8 cellular contexts compared by ENCODE assay signal in genomic region chr22:36369004-36369921, GRCh38. TPM values are rescaled to one million over a fixed set of nuclear protein-coding genes. Genes with fewer than 3 reads are reported as not detected.
DNase-seq lines count a peak whose midpoint lies in the region; ATAC-seq and TF ChIP-seq lines count a peak whose summit lies in the region.

No MANE protein-coding gene starts in this region.

- 39% methylated on average over 19 of the region's 19 CpGs for WGBS in right cardiac atrium
- WGBS in smooth muscle cell (ENCODE audit: low lambda C conversion rate), result 30% methylated on average over 19 of the region's 19 CpGs

- peak overlapping the region; percentile 0 for H3K9ac ChIP-seq in smooth muscle cell (ENCODE audit: low read depth)

- no peaks in the 10 kb centered on the region for H3K27me3 Mint-ChIP-seq in activated CD8-positive, alpha-beta T cell treated with anti-CD3 and anti-CD28 coated beads for 36 hours

- H2AFZ ChIP-seq in smooth muscle cell (ENCODE audit: low read depth), result no peak overlapping the region

- peaks cover 92% of the 10 kb centered on the region for H3K4me1 Mint-ChIP-seq in activated CD8-positive, alpha-beta T cell treated with anti-CD3 and anti-CD28 coated beads for 36 hours (ENCODE audit: low read depth)

- DNase-seq in HL-60 (ENCODE audit: low read depth in 1 of 2, low spot score in 1 of 2) (no peak), right cardiac atrium (peak in 2 of 3 donors; percentile 46 to 52), smooth muscle cell (lab: John Stamatoyannopoulos, UW; ENCODE audit: unreplicated experiment) (no peak), NCI-H2227 treated with DMSO at 0.1 percent for 48 hours (lab: John Stamatoyannopoulos, UW) (no peak)
- peak; percentile 82 for DNase-seq in activated CD8-positive, alpha-beta T cell treated with anti-CD3 and anti-CD28 coated beads for 36 hours

- H3K9me3 ChIP-seq in right cardiac atrium (ENCODE audit: control insufficient read depth, low read length), result no peaks in the 10 kb centered on the region
- no peaks in the 10 kb centered on the region for H3K9me3 ChIP-seq in smooth muscle cell (replicated peaks; ENCODE audit: low read depth)

- peak overlapping the region; percentile 76 for H3K4me3 Mint-ChIP-seq in activated CD8-positive, alpha-beta T cell treated with anti-CD3 and anti-CD28 coated beads for 36 hours

- H3K36me3 Mint-ChIP-seq in activated CD8-positive, alpha-beta T cell treated with anti-CD3 and anti-CD28 coated beads for 36 hours (ENCODE audit: low read depth), result peaks cover 59% of the 10 kb centered on the region

- peaks cover 100% of the 10 kb centered on the region for H4K20me1 ChIP-seq in smooth muscle cell (ENCODE audit: low read depth)

- intact Hi-C loops in activated CD8-positive, alpha-beta T cell treated with anti-CD3 and anti-CD28 coated beads for 36 hours (cut with micrococcal nuclease), result loop anchor here (5.0 kb wide), 1 partner anchor 83 kb away; no protein-coding TSS in a partner anchor
- intact Hi-C loops in right cardiac atrium (cut with DNase I), result loop anchor here in 1 of 4 donors (5.0 kb wide), 1 partner anchor 37 kb away; no protein-coding TSS in a partner anchor

- H3K27me3 ChIP-seq in HL-60 (ENCODE audit: insufficient read depth, poor library complexity, severe bottlenecking), result no peaks in the 10 kb centered on the region
- H3K27me3 ChIP-seq in right cardiac atrium (ENCODE audit: control insufficient read depth, insufficient read depth), result no peaks in the 10 kb centered on the region
- H3K27me3 ChIP-seq in smooth muscle cell (ENCODE audit: low read depth), result no peaks in the 10 kb centered on the region

- no peak overlapping the region for H3K4me3 ChIP-seq in HL-60 (replicated peaks; ENCODE audit: insufficient read depth, low read length)
- no peak overlapping the region for H3K4me3 ChIP-seq in right cardiac atrium (ENCODE audit: low read length)
- H3K4me3 ChIP-seq in smooth muscle cell, result no peak overlapping the region

- H3K27ac ChIP-seq in HL-60 (replicated peaks) (peak overlapping the region; percentile 89), right cardiac atrium (ENCODE audit: low read length) (peak overlapping the region; percentile 82), smooth muscle cell (ENCODE audit: low read depth) (peak overlapping the region; percentile 95)

- no peaks in the 10 kb centered on the region for H3K9me3 Mint-ChIP-seq in activated CD8-positive, alpha-beta T cell treated with anti-CD3 and anti-CD28 coated beads for 36 hours

- no peak for TF ChIP-seq CTCF in HL-60 (IDR thresholded peaks at IDR 0.05; ENCODE audit: insufficient read depth, low read length)
- no peak for TF ChIP-seq CTCF in activated CD8-positive, alpha-beta T cell treated with anti-CD3 and anti-CD28 coated beads for 36 hours (IDR thresholded peaks at IDR 0.05)
- TF ChIP-seq CTCF in smooth muscle cell (IDR thresholded peaks at IDR 0.05; ENCODE audit: borderline replicate concordance, insufficient read depth, poor library complexity, severe bottlenecking), result no peak

- CTCF ChIA-PET in activated CD8-positive, alpha-beta T cell treated with anti-CD3 and anti-CD28 coated beads for 36 hours (lab: Charles Lee), result interaction anchor here (1.0 to 3.5 kb wide), 6 partner anchors 11 to 101 kb away, joined by 3 to 13 read pairs (median 6); no protein-coding TSS in a partner anchor

- H3K4me2 ChIP-seq in smooth muscle cell, result peak overlapping the region; percentile 81

- H3K27ac Mint-ChIP-seq in activated CD8-positive, alpha-beta T cell treated with anti-CD3 and anti-CD28 coated beads for 36 hours, result peak overlapping the region; percentile 98

- peaks cover 100% of the 10 kb centered on the region for H3K79me2 ChIP-seq in smooth muscle cell (ENCODE audit: low read depth)

- H3K4me1 ChIP-seq in right cardiac atrium (ENCODE audit: control insufficient read depth, insufficient read depth, low read length) (peaks cover 53% of the 10 kb centered on the region), smooth muscle cell (ENCODE audit: low read depth) (peaks cover 87% of the 10 kb centered on the region)

- H3F3A ChIP-seq in smooth muscle cell (ENCODE audit: low read depth), result peaks cover 64% of the 10 kb centered on the region

- ATAC-seq in activated CD8-positive, alpha-beta T cell treated with anti-CD3 and anti-CD28 coated beads for 36 hours, result peak; percentile 17
- ATAC-seq in right cardiac atrium, result no peak
- ATAC-seq in HG03378 (IDR thresholded peaks at IDR 0.05; ENCODE audit: unreplicated experiment), result no peak
- ATAC-seq in GM21367 (IDR thresholded peaks at IDR 0.05; ENCODE audit: unreplicated experiment), result no peak
- ATAC-seq in GM19463 (IDR thresholded peaks at IDR 0.05; ENCODE audit: unreplicated experiment), result no peak

- no peaks in the 10 kb centered on the region for H3K36me3 ChIP-seq in smooth muscle cell (ENCODE audit: low read depth)

- POLR2A ChIA-PET in activated CD8-positive, alpha-beta T cell treated with anti-CD3 and anti-CD28 coated beads for 36 hours (lab: Charles Lee), result interaction anchor here (0.5 to 42.1 kb wide), 9 partner anchors 7 to 118 kb away, joined by 3 to 1125 read pairs (median 4); no protein-coding TSS in a partner anchor

RNA-seq across cellular contexts. Expression of gene MYH9, which starts 18.5 kb away (rescaled TPM):
- total RNA-seq in activated CD8-positive, alpha-beta T cell treated with anti-CD3 and anti-CD28 coated beads for 36 hours, result 100 to 1,000 TPM; 624 to 679 TPM
- total RNA-seq in right cardiac atrium (100 to 1,000 TPM; 140 to 224 (median 163) TPM), smooth muscle cell (350 and 378 TPM in 2 replicates)
- polyA plus RNA-seq in right cardiac atrium (92.5 TPM), smooth muscle cell (361 and 382 TPM in 2 replicates)

Comparison
In these comparisons a context has a peak if more than half of its experiments do, and no peak if none do; other contexts are left out.
1. DNase-seq: peak in activated CD8-positive, alpha-beta T cell treated with anti-CD3 and anti-CD28 coated beads for 36 hours (single experiment) and right cardiac atrium (2 of 3); none in HL-60 (0 of 2), smooth muscle cell (single experiment) and NCI-H2227 treated with DMSO at 0.1 percent for 48 hours (single experiment).
2. Peak in every context shown above with its lines, with median percentiles within 50 percentile points of each other: H3K27ac ChIP-seq.